In genomic region chr3:161263057-161263456, GRCh38 we compare ENCODE assay signal across 19 cellular contexts. TPM values are rescaled to one million over a fixed set of nuclear protein-coding genes. Genes with fewer than 3 reads are reported as not detected.
A peak's percentile ranks its signal among the peaks of the same experiment; 100 is the strongest.
DNase-seq lines count a peak whose midpoint lies in the region; ATAC-seq and TF ChIP-seq lines count a peak whose summit lies in the region.
"Had no signal": no experiment of that assay in that cellular context is flagged by ENCODE, and none has a peak within 500 bp of the region (broad histone marks: within the 10 kb centered on the region; RNA-seq: fewer than 3 reads in every experiment).

No MANE protein-coding gene starts in this region.

- no peak for ATAC-seq in stimulated activated naive CD8-positive, alpha-beta T cell treated with anti-CD3 and anti-CD28 coated beads, Interleukin-15, Interleukin-2, amounts not matched to agents 100 U/mL and 50 U/mL, for 24 hours
- ATAC-seq: body of pancreas; effector memory CD8-positive, alpha-beta T cell; left colon; psoas muscle had no signal

- intact Hi-C loops in Calu3 (cut with micrococcal nuclease; ENCODE audit: unreplicated experiment), result no loop called here

- no peak for TF ChIP-seq CTCF in Calu3 (IDR thresholded peaks at IDR 0.05; ENCODE audit: unreplicated experiment)

- peaks cover 12% of the 10 kb centered on the region for H3K9me3 Mint-ChIP-seq in Calu3 (ENCODE audit: low read depth, unreplicated experiment)
- H3K9me3 Mint-ChIP-seq: effector memory CD8-positive, alpha-beta T cell had no signal

- H3K4me1 Mint-ChIP-seq in Calu3 (ENCODE audit: low read depth, unreplicated experiment), result peaks cover 24% of the 10 kb centered on the region

- peak overlapping the region; percentile 95 for H3K27ac ChIP-seq in epithelial cell of prostate
- H3K27ac ChIP-seq: body of pancreas, hepatocyte, psoas muscle, vagina had no signal

- H3K36me3 Mint-ChIP-seq in Calu3 (ENCODE audit: insufficient read depth, unreplicated experiment), result peaks cover 26% of the 10 kb centered on the region

- no TSS peak for BruUV-seq in Calu3 (replicated peaks; lab: Mats Ljungman, UMichigan)

- CTCF ChIA-PET in Calu3 (lab: Charles Lee), result no interaction called here

- H3K4me3 Mint-ChIP-seq in Calu3 (ENCODE audit: low read depth, unreplicated experiment), result no peak overlapping the region
- H3K4me3 Mint-ChIP-seq: effector memory CD8-positive, alpha-beta T cell; IgD-negative memory B cell; naive B cell had no signal

- H3K27me3 Mint-ChIP-seq in Calu3 (ENCODE audit: unreplicated experiment), result no peaks in the 10 kb centered on the region
- H3K27me3 Mint-ChIP-seq: effector memory CD8-positive, alpha-beta T cell; IgD-negative memory B cell; naive B cell had no signal

- H3K27ac Mint-ChIP-seq in Calu3 (ENCODE audit: unreplicated experiment), result peak overlapping the region; percentile 4
- H3K27ac Mint-ChIP-seq: effector memory CD8-positive, alpha-beta T cell; IgD-negative memory B cell had no signal

- DNase-seq in Calu3, result no peak
- peak; percentile 77 for DNase-seq in LHCN-M2 (ENCODE audit: low read depth)
- DNase-seq in epithelial cell of prostate (ENCODE audit: low read depth, low spot score), result no peak
- peak; percentile 41 for DNase-seq in non-pigmented ciliary epithelial cell (ENCODE audit: low read depth)
- no peak for DNase-seq in NCI-H1092 treated with DMSO at 0.1 percent for 48 hours (lab: John Stamatoyannopoulos, UW)
- DNase-seq in stimulated activated naive CD8-positive, alpha-beta T cell treated with anti-CD3 and anti-CD28 coated beads, Interleukin-15, Interleukin-2, amounts not matched to agents 100 U/mL and 50 U/mL, for 24 hours, result no peak
- no peak for DNase-seq in DMS153 treated with DMSO at 0.1 percent for 48 hours (lab: John Stamatoyannopoulos, UW; ENCODE audit: unreplicated experiment)
- DNase-seq: activated CD4-positive, CD25-positive, alpha-beta regulatory T cell treated with anti-CD3 and anti-CD28 coated beads, Interleukin-2, amount 50 U/mL, for 72 hours; body of pancreas; effector memory CD8-positive, alpha-beta T cell; left colon; naive B cell; NCI-H1436 treated with DMSO at 0.1 percent for 48 hours; psoas muscle; stimulated activated CD4-positive, alpha-beta T cell treated with anti-CD3 and anti-CD28 coated beads, Interleukin-4, amount 100 ng/mL, for 1 hour; T-helper 1 cell had no signal

RNA-seq across cellular contexts. Expression of gene NMD3, which starts 41.9 kb away (rescaled TPM):
- total RNA-seq in Calu3 (2022) (90.7 and 104 TPM in 2 replicates), LHCN-M2 (2014; rRNA removed) (43.2 and 53.2 TPM in 2 replicates)
- 20.0 TPM for polyA plus RNA-seq in LHCN-M2 (2012)

Comparison
In these comparisons a context has a peak if more than half of its experiments do, and no peak if none do; other contexts are left out.
1. DNase-seq: peak in LHCN-M2 (single experiment) and non-pigmented ciliary epithelial cell (single experiment); none in Calu3 (single experiment), epithelial cell of prostate (single experiment), NCI-H1092 treated with DMSO at 0.1 percent for 48 hours (single experiment), stimulated activated naive CD8-positive, alpha-beta T cell treated with anti-CD3 and anti-CD28 coated beads, Interleukin-15, Interleukin-2, amounts not matched to agents 100 U/mL and 50 U/mL, for 24 hours (single experiment) and DMS153 treated with DMSO at 0.1 percent for 48 hours (single experiment).